In the genomic region with DNA sequence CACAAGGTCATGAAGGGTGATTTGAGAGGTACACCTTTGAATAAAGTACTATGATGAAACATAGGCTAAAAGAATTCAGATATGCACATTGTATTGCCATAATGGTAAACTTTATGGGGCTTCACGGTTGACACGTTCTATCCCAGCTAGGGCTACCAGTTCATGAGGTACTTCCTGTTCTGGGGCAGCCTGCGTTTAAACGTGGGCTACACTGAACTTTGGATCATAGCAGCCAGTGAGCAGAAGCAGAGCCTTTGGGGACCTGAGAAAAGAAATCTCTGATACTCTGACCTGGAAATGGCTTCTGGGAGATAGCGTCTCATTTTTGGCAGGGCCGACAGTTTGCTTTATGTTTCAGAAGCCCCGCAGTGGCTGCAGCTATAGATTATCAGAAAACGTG, we compare ENCODE assay signal across 15 cellular contexts. TPM values are rescaled to one million over a fixed set of nuclear protein-coding genes. Genes with fewer than 3 reads are reported as not detected.
A peak's percentile ranks its signal among the peaks of the same experiment; 100 is the strongest.
DNase-seq lines count a peak whose midpoint lies in the region; ATAC-seq and TF ChIP-seq lines count a peak whose summit lies in the region.
"Had no signal": no experiment of that assay in that cellular context is flagged by ENCODE, and none has a peak within 500 bp of the region (broad histone marks: within the 10 kb centered on the region; RNA-seq: fewer than 3 reads in every experiment).

No MANE protein-coding gene starts in this region.

- no peak overlapping the region for H3K27ac Mint-ChIP-seq in WTC11
- H3K27ac Mint-ChIP-seq in naive B cell: peak overlapping the region in 5 of 6 donors; percentile 24 to 89 (median 82)

- H3K27me3 Mint-ChIP-seq in WTC11 (ENCODE audit: low read depth) (no peaks in the 10 kb centered on the region), naive B cell (no peaks in the 10 kb centered on the region)
- H3K27me3 Mint-ChIP-seq: CD8-positive, alpha-beta memory T cell had no signal

- CTCF ChIA-PET in WTC11 (lab: Charles Lee): interaction anchor here (1.0 kb wide), 1 partner anchor 31 kb away, joined by 3 read pairs; no protein-coding TSS in a partner anchor

- intact Hi-C loops in cardiac septum (cut with DNase I): no loop called here
- intact Hi-C loops in left cardiac atrium (cut with DNase I): no loop called here

- DNase-seq in cardiac septum (ENCODE audit: low spot score) (peak; percentile 15), left cardiac atrium (no peak), WTC11 (ENCODE audit: low spot score) (peak; percentile 4), naive B cell (no peak), GM13977 (ENCODE audit: low spot score) (no peak), NCI-H345 (lab: John Stamatoyannopoulos, UW) (no peak)
- DNase-seq: activated CD4-positive, CD25-positive, alpha-beta regulatory T cell; amniotic stem cell; CD8-positive, alpha-beta memory T cell; foreskin fibroblast; hypothalamus; testis had no signal

- ATAC-seq in left cardiac atrium (no peak), WTC11 (no peak), naive B cell (ENCODE audit: low read depth in 2 of 2) (no peak), HG03469 (IDR thresholded peaks at IDR 0.05; ENCODE audit: unreplicated experiment) (no peak)

- peaks cover 29% of the 10 kb centered on the region for H3K36me3 Mint-ChIP-seq in WTC11
- H3K36me3 Mint-ChIP-seq in naive B cell: peaks cover 26 to 43% of the 10 kb centered on the region in 2 donors

- in situ Hi-C loops in GM13977 (cut with MboI; ENCODE audit: low pct_unique_long_range_greater_than_20kb, low sequenced_read_pairs, unreplicated experiment): no loop called here

- TF ChIP-seq CTCF in WTC11 (IDR thresholded peaks at IDR 0.05) (no peak), GM13977 (IDR thresholded peaks at IDR 0.05; ENCODE audit: extremely low read depth, insufficient read depth, missing control alignments) (no peak)

- H3K4me1 Mint-ChIP-seq in WTC11: peaks cover 4% of the 10 kb centered on the region
- H3K4me1 Mint-ChIP-seq in naive B cell: peaks cover 6 to 26% (median 24%) of the 10 kb centered on the region in 3 donors
- H3K4me1 Mint-ChIP-seq: CD8-positive, alpha-beta memory T cell had no signal

- POLR2A ChIA-PET in WTC11 (lab: Charles Lee): no interaction called here

- no peaks in the 10 kb centered on the region for H3K9me3 Mint-ChIP-seq in WTC11
- no peaks in the 10 kb centered on the region for H3K9me3 Mint-ChIP-seq in naive B cell
- H3K9me3 Mint-ChIP-seq: CD8-positive, alpha-beta memory T cell had no signal

- H3K4me3 Mint-ChIP-seq in WTC11: no peak overlapping the region
- peak overlapping the region in 1 of 8 donors; percentile 30 for H3K4me3 Mint-ChIP-seq in naive B cell
- H3K4me3 Mint-ChIP-seq: CD8-positive, alpha-beta memory T cell had no signal

TF ChIP-seq in WTC11, 78 proteins besides CTCF, POLR2A, EP300 and RAD21:
- no peak for TF ChIP-seq NFATC4 (CRISPR knock-in tag; IDR thresholded peaks at IDR 0.05)
- TF ChIP-seq TP53 (CRISPR knock-in tag; IDR thresholded peaks at IDR 0.05): no peak
- TF ChIP-seq ZNF138 (CRISPR knock-in tag; conservative IDR thresholded peaks at IDR 0.05): no peak
- TF ChIP-seq, protein P1, sequence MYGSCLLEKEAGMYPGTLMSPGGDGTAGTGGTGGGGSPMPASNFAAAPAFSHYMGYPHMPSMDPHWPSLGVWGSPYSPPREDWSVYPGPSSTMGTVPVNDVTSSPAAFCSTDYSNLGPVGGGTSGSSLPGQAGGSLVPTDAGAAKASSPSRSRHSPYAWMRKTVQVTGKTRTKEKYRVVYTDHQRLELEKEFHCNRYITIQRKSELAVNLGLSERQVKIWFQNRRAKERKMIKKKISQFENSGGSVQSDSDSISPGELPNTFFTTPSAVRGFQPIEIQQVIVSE (CRISPR knock-in tag; IDR thresholded peaks at IDR 0.05; ENCODE audit: borderline replicate concordance): no peak
- no peak for TF ChIP-seq JAZF1 (CRISPR knock-in tag; IDR thresholded peaks at IDR 0.05)
- TF ChIP-seq, protein P2, sequence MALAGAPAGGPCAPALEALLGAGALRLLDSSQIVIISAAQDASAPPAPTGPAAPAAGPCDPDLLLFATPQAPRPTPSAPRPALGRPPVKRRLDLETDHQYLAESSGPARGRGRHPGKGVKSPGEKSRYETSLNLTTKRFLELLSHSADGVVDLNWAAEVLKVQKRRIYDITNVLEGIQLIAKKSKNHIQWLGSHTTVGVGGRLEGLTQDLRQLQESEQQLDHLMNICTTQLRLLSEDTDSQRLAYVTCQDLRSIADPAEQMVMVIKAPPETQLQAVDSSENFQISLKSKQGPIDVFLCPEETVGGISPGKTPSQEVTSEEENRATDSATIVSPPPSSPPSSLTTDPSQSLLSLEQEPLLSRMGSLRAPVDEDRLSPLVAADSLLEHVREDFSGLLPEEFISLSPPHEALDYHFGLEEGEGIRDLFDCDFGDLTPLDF (CRISPR knock-in tag; IDR thresholded peaks at IDR 0.05): no peak
- no peak for TF ChIP-seq PRRX2 (CRISPR knock-in tag; IDR thresholded peaks at IDR 0.05)
- TF ChIP-seq TEAD1 (CRISPR knock-in tag; IDR thresholded peaks at IDR 0.05): no peak
- TF ChIP-seq KAT7 (CRISPR knock-in tag; IDR thresholded peaks at IDR 0.05; ENCODE audit: borderline replicate concordance): no peak

RNA-seq across cellular contexts. Expression of gene SLC37A1, which starts 48.6 kb away (rescaled TPM):
- total RNA-seq in cardiac septum (6.7 TPM), left cardiac atrium (1 to 10 TPM; 1.9 to 3.7 TPM), WTC11 (2021) (22.7 to 26.3 TPM (median 25.8 TPM) in 3 replicates)
- 10 to 100 TPM in 4 of 6 donors, 1 to 10 TPM in 2; 4.9 to 15.7 (median 11.2) TPM for polyA plus RNA-seq in naive B cell (ENCODE audit: low read depth in 6 of 6)
- total RNA-seq: LHCN-M2, myocyte had no signal

Comparison
In these comparisons a context has a peak if more than half of its experiments do, and no peak if none do; other contexts are left out.
1. DNase-seq: peak in cardiac septum (single experiment) and WTC11 (single experiment); none in left cardiac atrium (single experiment), naive B cell (single experiment), GM13977 (single experiment) and NCI-H345 (single experiment).